Comparison of ENCODE assay signal across 10 cellular contexts in the genomic region with DNA sequence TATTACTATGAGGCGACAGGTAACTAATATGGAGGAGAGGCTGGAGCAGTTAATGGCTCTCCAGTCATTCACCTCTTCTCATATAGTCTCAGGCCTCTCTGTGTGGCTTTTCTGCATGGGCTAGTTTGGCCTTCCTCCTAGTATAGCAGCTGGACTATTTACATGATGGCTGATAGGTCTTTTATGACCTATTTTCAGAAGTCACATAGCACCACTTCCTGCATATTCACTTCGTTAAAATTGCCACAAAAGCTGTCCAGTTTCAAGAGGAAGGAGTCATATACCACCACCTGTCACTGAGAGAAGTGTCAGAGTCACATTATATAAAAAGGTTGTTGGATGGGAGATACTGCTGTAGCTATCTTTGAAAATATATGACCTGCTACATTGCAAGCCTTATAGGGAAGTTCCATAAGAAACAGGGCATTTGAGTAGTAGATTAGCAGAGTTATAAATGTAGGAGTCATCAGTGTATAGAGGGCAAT. TPM values are rescaled to one million over a fixed set of nuclear protein-coding genes. Genes with fewer than 3 reads are reported as not detected.
DNase-seq lines count a peak whose midpoint lies in the region; ATAC-seq lines count a peak whose summit lies in the region.
"Had no signal": no experiment of that assay in that cellular context is flagged by ENCODE, and none has a peak within 500 bp of the region (broad histone marks: within the 10 kb centered on the region; RNA-seq: fewer than 3 reads in every experiment).

No MANE protein-coding gene starts in this region.

- H3K36me3 Mint-ChIP-seq in activated CD8-positive, alpha-beta memory T cell treated with anti-CD3 and anti-CD28 coated beads, Interleukin-2, amount 10 ng/mL, durations not matched to agents 7 days and 5 days: no peaks in the 10 kb centered on the region
- H3K36me3 Mint-ChIP-seq in natural killer cell treated with Interleukin-12 subunit alpha and Interleukin-12 subunit beta and Interleukin-15 and Interleukin-18, amount 100 ng/mL, for 72 hours: no peaks in the 10 kb centered on the region

- no peaks in the 10 kb centered on the region for H3K9me3 Mint-ChIP-seq in activated CD8-positive, alpha-beta memory T cell treated with anti-CD3 and anti-CD28 coated beads, Interleukin-2, amount 10 ng/mL, durations not matched to agents 7 days and 5 days (ENCODE audit: low read depth)
- H3K9me3 Mint-ChIP-seq in natural killer cell treated with Interleukin-12 subunit alpha and Interleukin-12 subunit beta and Interleukin-15 and Interleukin-18, amount 100 ng/mL, for 72 hours: no peaks in the 10 kb centered on the region
- H3K9me3 Mint-ChIP-seq: activated CD4-positive, alpha-beta memory T cell treated with anti-CD3 and anti-CD28 coated beads, Interleukin-2, amount 10 ng/mL, durations not matched to agents 7 days and 5 days had no signal

- H3K4me1 Mint-ChIP-seq in activated CD8-positive, alpha-beta memory T cell treated with anti-CD3 and anti-CD28 coated beads, Interleukin-2, amount 10 ng/mL, durations not matched to agents 7 days and 5 days: peaks cover 16% of the 10 kb centered on the region
- H3K4me1 Mint-ChIP-seq in natural killer cell treated with Interleukin-12 subunit alpha and Interleukin-12 subunit beta and Interleukin-15 and Interleukin-18, amount 100 ng/mL, for 72 hours (ENCODE audit: low read depth in 2 of 2): peaks cover 11 to 12% of the 10 kb centered on the region in 2 donors

- peaks cover 7% of the 10 kb centered on the region for H3K27me3 Mint-ChIP-seq in activated CD8-positive, alpha-beta memory T cell treated with anti-CD3 and anti-CD28 coated beads, Interleukin-2, amount 10 ng/mL, durations not matched to agents 7 days and 5 days
- peaks cover 11 to 15% of the 10 kb centered on the region in 2 donors for H3K27me3 Mint-ChIP-seq in natural killer cell treated with Interleukin-12 subunit alpha and Interleukin-12 subunit beta and Interleukin-15 and Interleukin-18, amount 100 ng/mL, for 72 hours

- no peak overlapping the region for H3K4me3 Mint-ChIP-seq in activated CD8-positive, alpha-beta memory T cell treated with anti-CD3 and anti-CD28 coated beads, Interleukin-2, amount 10 ng/mL, durations not matched to agents 7 days and 5 days
- H3K4me3 Mint-ChIP-seq in natural killer cell treated with Interleukin-12 subunit alpha and Interleukin-12 subunit beta and Interleukin-15 and Interleukin-18, amount 100 ng/mL, for 72 hours: peak overlapping the region; percentile 2
- H3K4me3 Mint-ChIP-seq: activated CD4-positive, alpha-beta memory T cell treated with anti-CD3 and anti-CD28 coated beads, Interleukin-2, amount 10 ng/mL, durations not matched to agents 7 days and 5 days had no signal

- CTCF ChIA-PET in activated CD8-positive, alpha-beta memory T cell treated with anti-CD3 and anti-CD28 coated beads, Interleukin-2, amount 10 ng/mL, durations not matched to agents 7 days and 5 days (lab: Charles Lee): interaction anchor here (1.0 to 1.7 kb wide), 3 partner anchors 9 to 217 kb away, joined by 3 to 4 read pairs (median 3); partner anchors contain the start of gene TMEM243

- no peak for DNase-seq in activated CD8-positive, alpha-beta memory T cell treated with anti-CD3 and anti-CD28 coated beads, Interleukin-2, amount 10 ng/mL, durations not matched to agents 7 days and 5 days
- DNase-seq in activated CD8-positive, alpha-beta memory T cell treated with anti-CD3 and anti-CD28 coated beads, Interleukin-2, amount 50 U/mL, for 4 hours: no peak
- DNase-seq in natural killer cell treated with Interleukin-12 subunit alpha and Interleukin-12 subunit beta and Interleukin-15 and Interleukin-18, amount 100 ng/mL, for 72 hours (ENCODE audit: low spot score): no peak
- no peak for DNase-seq in stimulated activated CD4-positive, alpha-beta T cell treated with anti-CD3 and anti-CD28 coated beads, Interleukin-4, amount 100 ng/mL, for 24 hours
- no peak for DNase-seq in superior temporal gyrus (ENCODE audit: extremely low spot score)
- no peak for DNase-seq in SIG-M5 treated with dmso at 0.1 percent for 504 hours (lab: John Stamatoyannopoulos, UW; ENCODE audit: unreplicated experiment)
- DNase-seq: activated CD4-positive, alpha-beta memory T cell treated with anti-CD3 and anti-CD28 coated beads, Interleukin-2, amount 10 ng/mL, durations not matched to agents 7 days and 5 days; heart left ventricle had no signal

- no peak overlapping the region for H3K27ac Mint-ChIP-seq in activated CD8-positive, alpha-beta memory T cell treated with anti-CD3 and anti-CD28 coated beads, Interleukin-2, amount 10 ng/mL, durations not matched to agents 7 days and 5 days
- H3K27ac Mint-ChIP-seq in natural killer cell treated with Interleukin-12 subunit alpha and Interleukin-12 subunit beta and Interleukin-15 and Interleukin-18, amount 100 ng/mL, for 72 hours: peak overlapping the region; percentile 1 to 11
- H3K27ac Mint-ChIP-seq: activated CD4-positive, alpha-beta memory T cell treated with anti-CD3 and anti-CD28 coated beads, Interleukin-2, amount 10 ng/mL, durations not matched to agents 7 days and 5 days had no signal

- peak; percentile 79 for ATAC-seq in activated CD8-positive, alpha-beta memory T cell treated with anti-CD3 and anti-CD28 coated beads, Interleukin-2, amount 10 ng/mL, durations not matched to agents 7 days and 5 days
- ATAC-seq in HG02588 (IDR thresholded peaks at IDR 0.05; ENCODE audit: unreplicated experiment) (peak; percentile 97), HG03469 (IDR thresholded peaks at IDR 0.05; ENCODE audit: unreplicated experiment) (peak; percentile 95)
- ATAC-seq in natural killer cell treated with Interleukin-12 subunit alpha and Interleukin-12 subunit beta and Interleukin-15 and Interleukin-18, amount 100 ng/mL, for 72 hours: peak in 1 of 2 donors; percentile 89
- ATAC-seq: heart left ventricle had no signal

RNA-seq across cellular contexts. Expression of gene DMTF1, which starts 8.0 kb away (rescaled TPM):
- total RNA-seq in activated CD8-positive, alpha-beta memory T cell treated with anti-CD3 and anti-CD28 coated beads, Interleukin-2, amount 10 ng/mL, durations not matched to agents 7 days and 5 days: 100 to 1,000 TPM; 104 to 121 TPM
- total RNA-seq in natural killer cell treated with Interleukin-12 subunit alpha and Interleukin-12 subunit beta and Interleukin-15 and Interleukin-18, amount 100 ng/mL, for 72 hours: 100 to 1,000 TPM; 144 to 166 TPM
